In genomic region chr1:36143424-36143823, GRCh38 we compare ENCODE assay signal across 1 cellular context.
TF ChIP-seq lines count a peak whose summit lies in the region.

No MANE protein-coding gene starts in this region.

TF ChIP-seq in GM12878, 131 proteins besides CTCF, POLR2A, EP300 and RAD21:
- TF ChIP-seq CBFB (IDR thresholded peaks at IDR 0.05; ENCODE audit: low read depth) (no peak), TBL1XR1 (IDR thresholded peaks at IDR 0.05; ENCODE audit: low read depth, low read length) (peak; percentile 35; the same call in 1 of the 2 replicates), CUX1 (IDR thresholded peaks at IDR 0.05; ENCODE audit: insufficient replicate concordance, low read depth, low read length) (no peak), NR2F1 (conservative IDR thresholded peaks at IDR 0.05) (peak; percentile 77), ATF7 (IDR thresholded peaks at IDR 0.05; ENCODE audit: low read depth) (no peak), MTA2 (IDR thresholded peaks at IDR 0.05; ENCODE audit: low read depth) (no peak), KAT2A (conservative IDR thresholded peaks at IDR 0.05; ENCODE audit: control insufficient read depth, low read depth, low read length) (no peak), MEF2B (IDR thresholded peaks at IDR 0.05; ENCODE audit: partially characterized antibody, poor library complexity, severe bottlenecking) (peak; percentile 44), BACH1 (IDR thresholded peaks at IDR 0.05; ENCODE audit: borderline replicate concordance) (no peak), NR2C2 (IDR thresholded peaks at IDR 0.05; ENCODE audit: borderline replicate concordance, control insufficient read depth, insufficient read length, low read depth) (no peak), E2F4 (IDR thresholded peaks at IDR 0.05; ENCODE audit: low read depth, low read length) (no peak), TCF12 (IDR thresholded peaks at IDR 0.05; ENCODE audit: low read depth, low read length) (no peak), PRDM15 (CRISPR knock-in tag; IDR thresholded peaks at IDR 0.05) (no peak), RUNX3 (IDR thresholded peaks at IDR 0.05; ENCODE audit: low read length) (0 out of 2 replicates have a peak, but pooled peaks have one; percentile 22), MEF2A (IDR thresholded peaks at IDR 0.05; ENCODE audit: insufficient read depth, low read depth, low read length) (peak; percentile 87), NKRF (conservative IDR thresholded peaks at IDR 0.05) (no peak)
